ENCODE assay signal across 10 cellular contexts in genomic region chr20:46710149-46710913, GRCh38. TPM values are rescaled to one million over a fixed set of nuclear protein-coding genes. Genes with fewer than 3 reads are reported as not detected.
DNase-seq lines count a peak whose midpoint lies in the region; ATAC-seq, FAIRE-seq and TF ChIP-seq lines count a peak whose summit lies in the region.
"Had no signal": no experiment of that assay in that cellular context is flagged by ENCODE, and none has a peak within 500 bp of the region (broad histone marks: within the 10 kb centered on the region; RNA-seq: fewer than 3 reads in every experiment).

No MANE protein-coding gene starts in this region.

- no peaks in the 10 kb centered on the region for H3K9me3 Mint-ChIP-seq in natural killer cell
- H3K9me3 Mint-ChIP-seq: activated CD4-positive, alpha-beta T cell treated with anti-CD3 and anti-CD28 coated beads, Interleukin-2, amount 10 ng/mL, durations not matched to agents 7 days and 5 days had no signal

- TF ChIP-seq CTCF in right atrium auricular region (IDR thresholded peaks at IDR 0.05) (no peak), endothelial cell of umbilical vein (IDR thresholded peaks at IDR 0.05; ENCODE audit: extremely low read depth in 1 of 2, insufficient read depth in 1 of 2, low read depth in 1 of 2, low read length in 2 of 2) (no peak), natural killer cell (IDR thresholded peaks at IDR 0.05) (no peak)

- TF ChIP-seq POLR2A in endothelial cell of umbilical vein (IDR thresholded peaks at IDR 0.05; ENCODE audit: low read depth, low read length): no peak
- no peak for TF ChIP-seq POLR2A in H54 (IDR thresholded peaks at IDR 0.05; ENCODE audit: low read depth, low read length)

- CTCF ChIA-PET in endothelial cell of umbilical vein (lab: Charles Lee): interaction anchor here (0.8 kb wide), 1 partner anchor 13 kb away, joined by 3 read pairs; no protein-coding TSS in a partner anchor

- H3K27me3 ChIP-seq in right atrium auricular region (no peaks in the 10 kb centered on the region), endothelial cell of umbilical vein (ENCODE audit: control insufficient read depth in 2 of 2, insufficient read depth in 2 of 2, low read length in 2 of 2) (peaks cover 0 to 6% of the 10 kb centered on the region in 2 experiments)

- BruUV-seq in endothelial cell of umbilical vein (replicated peaks; lab: Mats Ljungman, UMichigan): no TSS peak

- FAIRE-seq in endothelial cell of umbilical vein (lab: Jason Lieb, UNC) (no peak), H54 (lab: Jason Lieb, UNC) (no peak)

- dilution Hi-C loops in endothelial cell of umbilical vein (cut with MboI; ENCODE audit: extremely low pct_ligation_motif_present, low sequenced_read_pairs): no loop called here

- in situ Hi-C loops in ACHN (cut with HindIII; ENCODE audit: low pct_ligation_motif_present, low pct_unique_long_range_greater_than_20kb, low sequenced_read_pairs): no loop called here

- POLR2A ChIA-PET in endothelial cell of umbilical vein (lab: Charles Lee): interaction anchor here (1.2 kb wide), 1 partner anchor 21 kb away, joined by 3 read pairs; the partner anchor contains the start of gene TP53RK

- H4K20me1 ChIP-seq in endothelial cell of umbilical vein (replicated peaks; ENCODE audit: control insufficient read depth, extremely low read depth, insufficient read depth, low read length): no peaks in the 10 kb centered on the region

- H3K36me3 ChIP-seq in right atrium auricular region (no peaks in the 10 kb centered on the region), endothelial cell of umbilical vein (ENCODE audit: control insufficient read depth in 2 of 2, extremely low read depth in 1 of 2, insufficient read depth in 2 of 2, low read length in 2 of 2) (peaks cover 0 to 1% of the 10 kb centered on the region in 2 experiments)
- H3K36me3 ChIP-seq: neutrophil had no signal

- H3K27ac ChIP-seq in right atrium auricular region: peak overlapping the region; percentile 68 to 72
- peak overlapping the region; percentile 3 for H3K27ac ChIP-seq in endothelial cell of umbilical vein (ENCODE audit: insufficient read depth, low read depth, low read length)
- H3K27ac ChIP-seq: neutrophil had no signal

- peak overlapping the region; percentile 98 for H2AFZ ChIP-seq in endothelial cell of umbilical vein (ENCODE audit: low read depth, low read length)

- H3K4me1 Mint-ChIP-seq in natural killer cell: peaks cover 14 to 17% of the 10 kb centered on the region in 2 donors

- H3K36me3 Mint-ChIP-seq in natural killer cell: no peaks in the 10 kb centered on the region

- ATAC-seq in natural killer cell (no peak), GM19467 (IDR thresholded peaks at IDR 0.05; ENCODE audit: unreplicated experiment) (no peak)

- no peaks in the 10 kb centered on the region for H3K79me2 ChIP-seq in endothelial cell of umbilical vein (ENCODE audit: control insufficient read depth, insufficient read depth, low read length)

- peak overlapping the region; percentile 74 for H3K9ac ChIP-seq in endothelial cell of umbilical vein (replicated peaks; ENCODE audit: extremely low read depth, insufficient read depth, low read length)

- peak overlapping the region; percentile 80 for H3K4me2 ChIP-seq in endothelial cell of umbilical vein (ENCODE audit: insufficient read depth, low read length)

- H3K27me3 Mint-ChIP-seq in natural killer cell (ENCODE audit: low read depth in 2 of 2): peaks cover 24% of the 10 kb centered on the region in 2 donors

- H3K9me1 ChIP-seq in endothelial cell of umbilical vein (replicated peaks; ENCODE audit: control insufficient read depth, extremely low read depth, insufficient read depth, low read length): no peaks in the 10 kb centered on the region

- intact Hi-C loops in cardiac septum (cut with DNase I): no loop called here
- intact Hi-C loops in endothelial cell of umbilical vein (cut with micrococcal nuclease): no loop called here
- intact Hi-C loops in natural killer cell (cut with micrococcal nuclease): no loop called here

- DNase-seq in right atrium auricular region (ENCODE audit: low spot score) (no peak), cardiac septum (ENCODE audit: low spot score) (no peak), endothelial cell of umbilical vein (ENCODE audit: low read depth, low spot score) (no peak), natural killer cell (no peak), occipital lobe (lab: John Stamatoyannopoulos, UW) (no peak), H54 (ENCODE audit: insufficient read length, low spot score) (no peak), ACHN (no peak)
- DNase-seq: activated CD4-positive, alpha-beta T cell treated with anti-CD3 and anti-CD28 coated beads, Interleukin-2, amount 10 ng/mL, durations not matched to agents 7 days and 5 days had no signal

- H3K9me3 ChIP-seq in right atrium auricular region: peaks cover 0 to 4% of the 10 kb centered on the region in 2 donors
- no peaks in the 10 kb centered on the region for H3K9me3 ChIP-seq in endothelial cell of umbilical vein (replicated peaks; ENCODE audit: control insufficient read depth, insufficient read depth, low read length)
- H3K9me3 ChIP-seq: neutrophil had no signal

- H3K4me3 Mint-ChIP-seq in natural killer cell: peak overlapping the region; percentile 88
- H3K4me3 Mint-ChIP-seq: activated CD4-positive, alpha-beta T cell treated with anti-CD3 and anti-CD28 coated beads, Interleukin-2, amount 10 ng/mL, durations not matched to agents 7 days and 5 days had no signal

- H3K4me1 ChIP-seq in right atrium auricular region: peaks cover 0 to 16% of the 10 kb centered on the region in 2 donors
- peaks cover 9% of the 10 kb centered on the region for H3K4me1 ChIP-seq in endothelial cell of umbilical vein (ENCODE audit: control insufficient read depth, extremely low read depth, insufficient read depth, low read length)

- H3K27ac Mint-ChIP-seq in natural killer cell: peak overlapping the region in 1 of 2 donors; percentile 82
- H3K27ac Mint-ChIP-seq: activated CD4-positive, alpha-beta T cell treated with anti-CD3 and anti-CD28 coated beads, Interleukin-2, amount 10 ng/mL, durations not matched to agents 7 days and 5 days had no signal

- H3K4me3 ChIP-seq in right atrium auricular region (peak overlapping the region; percentile 76), endothelial cell of umbilical vein (replicated peaks in 1 of 3; ENCODE audit: insufficient read depth in 1 of 3, low read depth in 1 of 3, low read length in 3 of 3) (peak overlapping the region; percentile 73 to 82 (median 77))

TF ChIP-seq in endothelial cell of umbilical vein, 7 proteins besides CTCF, POLR2A, EP300 and RAD21:
- no peak for TF ChIP-seq POLR2AphosphoS5 (IDR thresholded peaks at IDR 0.05; ENCODE audit: insufficient read depth, low read depth, low read length)
- TF ChIP-seq MYC (IDR thresholded peaks at IDR 0.05; ENCODE audit: low read depth, low read length): no peak
- no peak for TF ChIP-seq JUN (IDR thresholded peaks at IDR 0.05; ENCODE audit: borderline replicate concordance, insufficient read depth, insufficient read length, low read depth)
- no peak for TF ChIP-seq GATA2 (IDR thresholded peaks at IDR 0.05; ENCODE audit: insufficient read depth, insufficient read length, low read depth, low read length)
- TF ChIP-seq EZH2 (IDR thresholded peaks at IDR 0.05; ENCODE audit: borderline replicate concordance, low read depth, low read length, severe bottlenecking): no peak
- no peak for TF ChIP-seq FOS (IDR thresholded peaks at IDR 0.05; ENCODE audit: borderline replicate concordance, insufficient read depth, low read length)
- TF ChIP-seq MAX (IDR thresholded peaks at IDR 0.05; ENCODE audit: insufficient read depth, insufficient read length): no peak

RNA-seq across cellular contexts. Expression of gene SLC2A10, which starts 0.9 kb away (rescaled TPM):
- total RNA-seq in right atrium auricular region (1 to 10 TPM; 5.6 to 6.4 TPM), cardiac septum (2.7 TPM), endothelial cell of umbilical vein (11.1 and 11.2 TPM in 2 replicates), natural killer cell (1 to 10 TPM in 1 of 3 donors, under 1 TPM in 2; 0.26 to 2.2 (median 0.79) TPM), occipital lobe (7.5 TPM)
- 13.6 and 14.9 TPM in 2 replicates for polyA plus RNA-seq in endothelial cell of umbilical vein
- 8.1 and 9.8 TPM in 2 replicates for polyA plus RNA-seq in endothelial cell of umbilical vein (2011; cell fraction: cytosol; rRNA removed)
- polyA plus RNA-seq in endothelial cell of umbilical vein (2011; cell fraction: nucleus; rRNA removed): 11.1 and 13.2 TPM in 2 replicates
- 6.3 and 10.2 TPM in 2 replicates for polyA plus RNA-seq in endothelial cell of umbilical vein (2012)
- polyA minus RNA-seq in endothelial cell of umbilical vein: 22.6 and 27.6 TPM in 2 replicates
- polyA minus RNA-seq in endothelial cell of umbilical vein (2011; cell fraction: cytosol; rRNA and poly(A)+ RNA removed): not detected
- 10.2 and 11.9 TPM in 2 replicates for polyA minus RNA-seq in endothelial cell of umbilical vein (2011; cell fraction: nucleus; rRNA and poly(A)+ RNA removed)
- total RNA-seq: activated CD4-positive, alpha-beta T cell treated with anti-CD3 and anti-CD28 coated beads, Interleukin-2, amount 10 ng/mL, durations not matched to agents 7 days and 5 days had no signal

RNA-seq across cellular contexts. Expression of gene TP53RK, which starts 21.1 kb away (rescaled TPM):
- total RNA-seq in right atrium auricular region: 10 to 100 TPM; 11.3 to 12.1 TPM
- total RNA-seq in cardiac septum: 6.4 TPM
- total RNA-seq in endothelial cell of umbilical vein: 11.8 and 13.1 TPM in 2 replicates
- 7.0 and 7.4 TPM in 2 replicates for polyA plus RNA-seq in endothelial cell of umbilical vein
- polyA plus RNA-seq in endothelial cell of umbilical vein (2011; cell fraction: cytosol; rRNA removed): 7.0 and 7.8 TPM in 2 replicates
- polyA plus RNA-seq in endothelial cell of umbilical vein (2011; cell fraction: nucleus; rRNA removed): 3.3 and 4.0 TPM in 2 replicates
- polyA plus RNA-seq in endothelial cell of umbilical vein (2012): 13.1 and 16.2 TPM in 2 replicates
- 9.4 and 9.9 TPM in 2 replicates for polyA minus RNA-seq in endothelial cell of umbilical vein
- polyA minus RNA-seq in endothelial cell of umbilical vein (2011; cell fraction: cytosol; rRNA and poly(A)+ RNA removed): 8.6 TPM
- 5.9 and 7.2 TPM in 2 replicates for polyA minus RNA-seq in endothelial cell of umbilical vein (2011; cell fraction: nucleus; rRNA and poly(A)+ RNA removed)
- total RNA-seq in natural killer cell: 10 to 100 TPM in 1 of 3 donors, 1 to 10 TPM in 2; 5.0 to 10.4 (median 7.8) TPM
- total RNA-seq in occipital lobe: 65.8 TPM

RNA-seq across cellular contexts. Expression of gene SLC13A3, which starts 59.1 kb away (rescaled TPM):
- total RNA-seq in right atrium auricular region (1 to 10 TPM in 1 of 2 donors, under 1 TPM in 1; 0.37 to 1.5 TPM), cardiac septum (0.57 TPM), endothelial cell of umbilical vein (0.09 and 0.40 TPM in 2 replicates), natural killer cell (under 1 TPM in 2 of 3 donors, not detected in 1; 0.63 TPM), occipital lobe (10.8 TPM)
- polyA plus RNA-seq in endothelial cell of umbilical vein: 0.11 and 0.37 TPM in 2 replicates
- polyA plus RNA-seq in endothelial cell of umbilical vein (2011; cell fraction: cytosol; rRNA removed): 0.37 and 0.39 TPM in 2 replicates
- polyA plus RNA-seq in endothelial cell of umbilical vein (2011; cell fraction: nucleus; rRNA removed): 0.59 and 0.99 TPM in 2 replicates
- 0.92 and 1.5 TPM in 2 replicates for polyA plus RNA-seq in endothelial cell of umbilical vein (2012)
- polyA minus RNA-seq in endothelial cell of umbilical vein: 0.51 and 1.2 TPM in 2 replicates
- not detected for polyA minus RNA-seq in endothelial cell of umbilical vein (2011; cell fraction: cytosol; rRNA and poly(A)+ RNA removed)
- 0.67 and 0.82 TPM in 2 replicates for polyA minus RNA-seq in endothelial cell of umbilical vein (2011; cell fraction: nucleus; rRNA and poly(A)+ RNA removed)
